ENCODE assay signal across 8 cellular contexts in the genomic region with DNA sequence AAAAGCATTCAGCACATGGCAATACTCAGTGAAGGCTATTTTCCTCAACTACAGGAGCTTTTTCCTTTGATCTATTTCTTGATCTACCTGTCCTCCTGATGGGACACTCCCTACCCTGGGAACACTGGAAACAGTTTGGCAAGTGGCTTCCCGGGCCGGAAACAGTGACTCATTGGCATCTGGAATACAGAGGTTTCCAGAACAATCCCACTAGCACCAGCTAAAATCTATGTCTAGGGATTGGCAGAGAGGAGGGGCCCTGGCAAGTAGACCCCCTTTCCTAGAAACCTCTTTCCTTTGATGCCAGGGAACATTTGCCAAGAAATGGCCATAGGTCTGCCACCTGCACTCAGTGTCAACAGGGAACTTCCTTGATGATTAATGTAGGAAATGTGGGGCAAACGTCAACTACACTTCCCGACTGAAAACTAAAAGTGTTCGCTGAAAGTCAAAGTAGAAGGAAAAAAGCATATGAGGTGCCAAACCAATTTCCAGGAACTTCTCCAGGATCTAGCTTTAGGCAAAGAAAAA. TPM values are rescaled to one million over a fixed set of nuclear protein-coding genes. Genes with fewer than 3 reads are reported as not detected.
DNase-seq lines count a peak whose midpoint lies in the region; ATAC-seq and TF ChIP-seq lines count a peak whose summit lies in the region.

No MANE protein-coding gene starts in this region.

- no peaks in the 10 kb centered on the region for H3K4me1 ChIP-seq in fibroblast of lung (ENCODE audit: control insufficient read depth, extremely low read depth, insufficient read depth, low read length)
- H3K4me1 ChIP-seq in gastrocnemius medialis: peaks cover 28 to 30% of the 10 kb centered on the region in 2 donors

- ATAC-seq in gastrocnemius medialis (peak in 1 of 2 donors; percentile 46), GM21717 (IDR thresholded peaks at IDR 0.05; ENCODE audit: unreplicated experiment) (no peak)

- H4K20me1 ChIP-seq in fibroblast of lung (ENCODE audit: control insufficient read depth, extremely low read depth, insufficient read depth, low read length): no peaks in the 10 kb centered on the region

- intact Hi-C loops in gastrocnemius medialis (cut with DNase I; ENCODE audit: low total_unique reads): no loop called here

- DNase-seq in CD1c-positive myeloid dendritic cell (ENCODE audit: extremely low spot score): peak; percentile 3
- peak; percentile 66 for DNase-seq in RPMI7951 (ENCODE audit: low read depth)
- DNase-seq in fibroblast of lung (ENCODE audit: low read depth in 2 of 2): peak; percentile 56 to 60
- peak; percentile 52 to 56 for DNase-seq in gastrocnemius medialis
- no peak for DNase-seq in stimulated activated naive CD4-positive, alpha-beta T cell (lab: John Stamatoyannopoulos, UW)
- DNase-seq in GM10266 (ENCODE audit: extremely low spot score): no peak
- DNase-seq in iPS-NIHi11 (ENCODE audit: low spot score): no peak

- H2AFZ ChIP-seq in fibroblast of lung (ENCODE audit: low read length): no peak overlapping the region

- H3K36me3 ChIP-seq in fibroblast of lung (ENCODE audit: control insufficient read depth, insufficient read depth, low read length): no peaks in the 10 kb centered on the region
- H3K36me3 ChIP-seq in gastrocnemius medialis: no peaks in the 10 kb centered on the region

- H3K9me3 ChIP-seq in fibroblast of lung (ENCODE audit: control insufficient read depth, insufficient read depth, low read depth, low read length) (no peaks in the 10 kb centered on the region), gastrocnemius medialis (no peaks in the 10 kb centered on the region)

- H3K4me2 ChIP-seq in fibroblast of lung (ENCODE audit: extremely low read depth, insufficient read depth, low read length): peak overlapping the region; percentile 97

- no peak overlapping the region for H3K9ac ChIP-seq in fibroblast of lung (ENCODE audit: insufficient read depth, low read length)

- in situ Hi-C loops in gastrocnemius medialis (cut with MboI; ENCODE audit: low sequenced_read_pairs in 4 of 4): no loop called here

- H3K27ac ChIP-seq in fibroblast of lung (ENCODE audit: insufficient read depth, low read length) (peak overlapping the region; percentile 82), gastrocnemius medialis (peak overlapping the region; percentile 80 to 86 (median 82))

- H3K27me3 ChIP-seq in fibroblast of lung (ENCODE audit: control insufficient read depth, insufficient read depth, low read length) (no peaks in the 10 kb centered on the region), gastrocnemius medialis (no peaks in the 10 kb centered on the region)

- TF ChIP-seq POLR2A in gastrocnemius medialis (IDR thresholded peaks at IDR 0.05): no peak

- H3K4me3 ChIP-seq in fibroblast of lung (replicated peaks in 1 of 4; ENCODE audit: control extremely low read depth in 1 of 4, insufficient read depth in 1 of 4, low read depth in 3 of 4, low read length in 4 of 4) (peak overlapping the region; percentile 78 to 97 (median 88)), gastrocnemius medialis (peak overlapping the region; percentile 61 to 79 (median 68))

- H3K79me2 ChIP-seq in fibroblast of lung (ENCODE audit: control insufficient read depth, insufficient read depth, low read length): peaks cover 9% of the 10 kb centered on the region

- no peak for TF ChIP-seq CTCF in fibroblast of lung (conservative IDR thresholded peaks at IDR 0.05 in 1 of 2, IDR thresholded peaks at IDR 0.05 in 1 of 2; ENCODE audit: low read depth in 1 of 2, low read length in 2 of 2)
- no peak for TF ChIP-seq CTCF in gastrocnemius medialis (IDR thresholded peaks at IDR 0.05 in 4 of 5, conservative IDR thresholded peaks at IDR 0.05 in 1 of 5)
- no peak for TF ChIP-seq CTCF in GM10266 (IDR thresholded peaks at IDR 0.05; ENCODE audit: control insufficient read depth, insufficient read depth, low read depth, missing control alignments)

RNA-seq across cellular contexts. Expression of gene FBXW10B, which starts 30.4 kb away (rescaled TPM):
- 0.12 and 1.1 TPM in 2 replicates for total RNA-seq in RPMI7951 (2014; rRNA removed; shearing (Covaris generic))
- total RNA-seq in fibroblast of lung (0.26 and 0.50 TPM in 2 replicates), gastrocnemius medialis (1 to 10 TPM; 1.1 to 2.7 (median 1.5) TPM)
- 0.11 and 0.36 TPM in 2 replicates for polyA plus RNA-seq in fibroblast of lung
- 0.05 and 0.21 TPM in 2 replicates for polyA plus RNA-seq in fibroblast of lung (2012)
- not detected in 2 replicates for polyA minus RNA-seq in fibroblast of lung (ENCODE audit: low replicate concordance)

RNA-seq across cellular contexts. Expression of gene TRIM16, which starts 34.2 kb away (rescaled TPM):
- total RNA-seq in RPMI7951 (2014; rRNA removed; shearing (Covaris generic)): 66.2 and 74.4 TPM in 2 replicates
- total RNA-seq in fibroblast of lung: 41.6 and 63.1 TPM in 2 replicates
- polyA plus RNA-seq in fibroblast of lung: 21.0 and 26.0 TPM in 2 replicates
- polyA plus RNA-seq in fibroblast of lung (2012): 15.8 and 17.6 TPM in 2 replicates
- polyA minus RNA-seq in fibroblast of lung (ENCODE audit: low replicate concordance): 28.6 and 34.7 TPM in 2 replicates
- total RNA-seq in gastrocnemius medialis: 10 to 100 TPM; 14.0 to 33.0 (median 21.2) TPM

RNA-seq across cellular contexts. Expression of gene ZNF286A, which starts 49.6 kb away (rescaled TPM):
- total RNA-seq in RPMI7951 (2014; rRNA removed; shearing (Covaris generic)): 23.0 and 26.2 TPM in 2 replicates
- total RNA-seq in fibroblast of lung (45.9 and 65.0 TPM in 2 replicates), gastrocnemius medialis (10 to 100 TPM in 1 of 4 donors, 1 to 10 TPM in 3; 3.3 to 10.2 (median 6.0) TPM)
- 31.3 and 39.1 TPM in 2 replicates for polyA plus RNA-seq in fibroblast of lung
- 14.4 and 15.1 TPM in 2 replicates for polyA plus RNA-seq in fibroblast of lung (2012)
- polyA minus RNA-seq in fibroblast of lung (ENCODE audit: low replicate concordance): 2.5 and 10.0 TPM in 2 replicates

Comparison
In these comparisons a context has a peak if more than half of its experiments do, and no peak if none do; other contexts are left out.
1. DNase-seq: peak in CD1c-positive myeloid dendritic cell (single experiment), RPMI7951 (single experiment), fibroblast of lung (2 of 2) and gastrocnemius medialis (2 of 2); none in stimulated activated naive CD4-positive, alpha-beta T cell (0 of 6), GM10266 (single experiment) and iPS-NIHi11 (single experiment).